Comparison of ENCODE assay signal across 14 cellular contexts in the genomic region with DNA sequence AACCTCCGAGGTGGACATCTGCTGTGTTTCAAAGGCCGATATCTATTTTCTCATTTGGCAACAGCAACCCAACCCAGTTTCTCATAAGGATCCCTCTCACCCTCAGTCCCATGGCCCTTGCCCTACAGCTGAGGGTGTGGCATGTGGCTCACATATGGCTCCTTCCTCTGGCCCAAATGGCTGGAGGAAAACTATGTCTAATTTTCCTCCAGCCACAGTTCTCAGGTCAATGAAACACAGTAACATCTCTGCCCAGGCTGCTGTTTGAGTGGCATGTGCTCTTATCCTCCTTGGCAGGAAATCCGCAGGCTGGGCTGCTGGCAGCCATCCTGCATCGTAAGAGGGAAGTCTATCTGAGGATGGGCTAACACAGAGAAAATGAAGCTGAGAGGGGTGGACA. TPM values are rescaled to one million over a fixed set of nuclear protein-coding genes. Genes with fewer than 3 reads are reported as not detected.
DNase-seq lines count a peak whose midpoint lies in the region; ATAC-seq and TF ChIP-seq lines count a peak whose summit lies in the region.
"Had no signal": no experiment of that assay in that cellular context is flagged by ENCODE, and none has a peak within 500 bp of the region (broad histone marks: within the 10 kb centered on the region; RNA-seq: fewer than 3 reads in every experiment).

No MANE protein-coding gene starts in this region.

- H3K27me3 ChIP-seq in transverse colon, result no peaks in the 10 kb centered on the region
- H3K27me3 ChIP-seq: SJSA1 had no signal

- no peak for DNase-seq in activated T-cell treated with anti-CD3 and anti-CD28 coated beads, Interleukin-2, amount 50 U/mL, for 24 hours
- DNase-seq in activated T-cell treated with anti-CD3 and anti-CD28 coated beads, Interleukin-2, amount 50 U/mL, for 1 hour, result no peak
- DNase-seq in fibroblast of mammary gland (ENCODE audit: low read depth), result peak; percentile 70
- DNase-seq in osteocyte (ENCODE audit: extremely low spot score, unreplicated experiment), result no peak
- no peak for DNase-seq in transverse colon
- DNase-seq in sciatic nerve (ENCODE audit: low spot score), result no peak
- DNase-seq: central memory CD4-positive, alpha-beta T cell; DMS53; NCI-H1417; NCI-H526 had no signal

- H3K4me3 Mint-ChIP-seq in activated T-cell treated with anti-CD3 and anti-CD28 coated beads, Interleukin-2, amount 50 U/mL, for 24 hours, result no peak overlapping the region
- H3K4me3 Mint-ChIP-seq in osteocyte (ENCODE audit: unreplicated experiment), result no peak overlapping the region

- TF ChIP-seq EP300 in transverse colon (IDR thresholded peaks at IDR 0.05; ENCODE audit: low read depth), result no peak

- H3K4me1 ChIP-seq in transverse colon, result peaks cover 6 to 67% (median 37%) of the 10 kb centered on the region in 4 donors

- no peak for TF ChIP-seq CTCF in fibroblast of mammary gland (conservative IDR thresholded peaks at IDR 0.05; ENCODE audit: control insufficient read depth, insufficient read depth, low read depth, low read length)
- no peak for TF ChIP-seq CTCF in osteocyte (IDR thresholded peaks at IDR 0.05)
- TF ChIP-seq CTCF in transverse colon (IDR thresholded peaks at IDR 0.05), result no peak

- no peak for ATAC-seq in sciatic nerve
- ATAC-seq in GM18873 (IDR thresholded peaks at IDR 0.05; ENCODE audit: low FRiP score, unreplicated experiment), result no peak
- ATAC-seq in GM18870 (IDR thresholded peaks at IDR 0.05; ENCODE audit: unreplicated experiment), result no peak

- no peaks in the 10 kb centered on the region for H3K4me1 Mint-ChIP-seq in activated T-cell treated with anti-CD3 and anti-CD28 coated beads, Interleukin-2, amount 50 U/mL, for 24 hours (ENCODE audit: low read depth)
- H3K4me1 Mint-ChIP-seq in osteocyte (ENCODE audit: unreplicated experiment), result peaks cover 46% of the 10 kb centered on the region

- peak overlapping the region; percentile 83 to 94 (median 90) for H3K27ac ChIP-seq in transverse colon
- H3K27ac ChIP-seq: SJSA1 had no signal

- H3K4me3 ChIP-seq in fibroblast of mammary gland (ENCODE audit: control insufficient read depth, low read depth, low read length), result no peak overlapping the region
- no peak overlapping the region for H3K4me3 ChIP-seq in transverse colon
- H3K4me3 ChIP-seq: SJSA1 had no signal

- H3K27ac Mint-ChIP-seq in activated T-cell treated with anti-CD3 and anti-CD28 coated beads, Interleukin-2, amount 50 U/mL, for 24 hours, result peak overlapping the region; percentile 55
- H3K27ac Mint-ChIP-seq in osteocyte (ENCODE audit: unreplicated experiment), result peak overlapping the region; percentile 72
- H3K27ac Mint-ChIP-seq: activated T-helper 2 cell treated with anti-CD3 and anti-CD28 coated beads, Interferon-gamma antibody, Interleukin-2, Interleukin-4, amounts not matched to agents 10 μg/mL and 5 μg/mL and 100 μg/mL, durations not matched to agents 14 hours and 24 hours and 36 hours had no signal

- H3K36me3 Mint-ChIP-seq in activated T-cell treated with anti-CD3 and anti-CD28 coated beads, Interleukin-2, amount 50 U/mL, for 24 hours (ENCODE audit: low read depth), result peaks cover 69% of the 10 kb centered on the region
- peaks cover 32% of the 10 kb centered on the region for H3K36me3 Mint-ChIP-seq in osteocyte (ENCODE audit: unreplicated experiment)

- no peak for TF ChIP-seq POLR2A in transverse colon (IDR thresholded peaks at IDR 0.05)

- no peaks in the 10 kb centered on the region for H3K27me3 Mint-ChIP-seq in activated T-cell treated with anti-CD3 and anti-CD28 coated beads, Interleukin-2, amount 50 U/mL, for 24 hours
- no peaks in the 10 kb centered on the region for H3K27me3 Mint-ChIP-seq in osteocyte (ENCODE audit: unreplicated experiment)

- H3K9me3 Mint-ChIP-seq in activated T-cell treated with anti-CD3 and anti-CD28 coated beads, Interleukin-2, amount 50 U/mL, for 24 hours, result no peaks in the 10 kb centered on the region
- no peaks in the 10 kb centered on the region for H3K9me3 Mint-ChIP-seq in osteocyte (ENCODE audit: unreplicated experiment)
- H3K9me3 Mint-ChIP-seq: activated T-helper 2 cell treated with anti-CD3 and anti-CD28 coated beads, Interferon-gamma antibody, Interleukin-2, Interleukin-4, amounts not matched to agents 10 μg/mL and 5 μg/mL and 100 μg/mL, durations not matched to agents 14 hours and 24 hours and 36 hours had no signal

- no peaks in the 10 kb centered on the region for H3K9me3 ChIP-seq in transverse colon
- H3K9me3 ChIP-seq: SJSA1 had no signal

- peaks cover 0 to 5% (median 2%) of the 10 kb centered on the region in 4 donors for H3K36me3 ChIP-seq in transverse colon

- 55 to 78% methylated on average over 2 to 4 of the region's 4 CpGs for WGBS in transverse colon (ENCODE audit: low coverage in 1 of 2), 2 donors

- in situ Hi-C loops in transverse colon (cut with MboI; ENCODE audit: low pct_ligation_motif_present in 1 of 4, low pct_unique_long_range_greater_than_20kb in 1 of 4, low sequenced_read_pairs in 3 of 4), result loop anchor here in 2 of 4 donors (10.0 kb wide), 1 partner anchor 61 kb away; the partner anchor contains the start of gene WDR81 (in 2 of the 2)

- intact Hi-C loops in transverse colon (cut with DNase I; ENCODE audit: low total_unique reads) (no loop called here), sciatic nerve (cut with DNase I) (loop anchor here (10.0 kb wide), 1 partner anchor 61 kb away; the partner anchor contains the start of gene WDR81)

RNA-seq across cellular contexts. Expression of gene SERPINF1, which starts 24.1 kb away (rescaled TPM):
- total RNA-seq in osteocyte (164 and 175 TPM in 2 replicates), transverse colon (100 to 1,000 TPM in 3 of 4 donors, 10 to 100 TPM in 1; 88.3 to 340 (median 114) TPM), sciatic nerve (592 TPM)
- total RNA-seq: activated T-helper 2 cell treated with anti-CD3 and anti-CD28 coated beads, Interferon-gamma antibody, Interleukin-2, Interleukin-4, amounts not matched to agents 10 μg/mL and 5 μg/mL and 100 μg/mL, durations not matched to agents 14 hours and 24 hours and 36 hours; SJSA1 had no signal

RNA-seq across cellular contexts. Expression of gene SERPINF2, which starts 43.3 kb away (rescaled TPM):
- total RNA-seq in osteocyte, result 0.38 and 0.50 TPM in 2 replicates
- total RNA-seq in transverse colon, result 10 to 100 TPM in 1 of 4 donors, 1 to 10 TPM in 2, not detected in 1; 3.2 to 10.5 (median 3.4) TPM
- 3.2 TPM for total RNA-seq in sciatic nerve
- total RNA-seq: SJSA1 had no signal

RNA-seq across cellular contexts. Expression of gene SMYD4, which starts 43.8 kb away (rescaled TPM):
- 11.2 and 14.4 TPM in 2 replicates for total RNA-seq in osteocyte
- 10 to 100 TPM in 2 of 4 donors, 1 to 10 TPM in 2; 4.1 to 14.8 (median 9.0) TPM for total RNA-seq in transverse colon
- total RNA-seq in sciatic nerve, result 17.7 TPM

RNA-seq across cellular contexts. Expression of gene RPA1, which starts 43.9 kb away (rescaled TPM):
- 75.3 and 84.8 TPM in 2 replicates for total RNA-seq in osteocyte
- 100 to 1,000 TPM in 1 of 4 donors, 10 to 100 TPM in 2, 1 to 10 TPM in 1; 6.4 to 160 (median 23.9) TPM for total RNA-seq in transverse colon
- total RNA-seq in sciatic nerve, result 83.0 TPM
